Comparison of ENCODE assay signal across 8 cellular contexts in the genomic region with DNA sequence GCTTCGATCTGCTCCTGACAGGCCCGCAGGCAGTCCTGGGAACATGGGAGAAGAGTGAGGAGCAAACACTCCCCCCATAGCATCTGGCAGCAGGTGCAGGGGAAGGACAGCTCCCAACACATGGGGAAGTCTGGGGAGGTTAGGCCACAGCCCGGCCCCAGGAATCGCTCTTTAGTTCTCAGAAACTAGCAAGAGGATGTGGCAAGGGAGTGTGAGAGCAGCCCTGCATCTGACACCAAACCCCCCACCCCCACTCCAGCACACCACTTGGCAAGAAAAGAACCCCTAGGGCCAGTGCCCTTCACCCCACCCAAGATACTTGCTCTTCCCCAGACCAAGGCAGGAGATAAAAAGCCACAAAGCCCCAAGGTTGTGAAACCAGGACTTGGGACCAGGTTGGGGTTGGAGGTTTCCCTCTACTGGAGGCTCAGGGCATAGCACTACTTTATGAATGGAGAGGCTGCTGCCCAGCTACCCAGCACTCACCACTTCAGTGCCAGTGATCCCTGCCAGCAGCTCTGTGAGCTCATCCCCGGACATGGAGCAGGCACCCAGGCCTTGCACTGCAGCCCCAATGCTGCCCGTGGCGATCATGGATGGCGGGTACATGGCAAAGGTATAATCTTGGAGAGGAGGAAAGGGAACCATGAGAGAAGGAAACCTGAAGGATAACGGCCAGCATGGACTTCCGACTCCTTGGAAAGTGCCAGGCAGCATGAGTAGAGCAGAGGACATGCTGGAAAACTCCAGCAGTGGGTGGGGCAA. TPM values are rescaled to one million over a fixed set of nuclear protein-coding genes. Genes with fewer than 3 reads are reported as not detected.
A peak's percentile ranks its signal among the peaks of the same experiment; 100 is the strongest.
DNase-seq lines count a peak whose midpoint lies in the region; ATAC-seq and TF ChIP-seq lines count a peak whose summit lies in the region.

No MANE protein-coding gene starts in this region.

- H3K4me3 ChIP-seq in GM12864 (ENCODE audit: low read depth, low read length) = no peak overlapping the region

- ATAC-seq in HG02884 (IDR thresholded peaks at IDR 0.05; ENCODE audit: unreplicated experiment) = peak; percentile 60
- peak; percentile 94 for ATAC-seq in left lobe of liver
- no peak for ATAC-seq in HG03159 (IDR thresholded peaks at IDR 0.05; ENCODE audit: unreplicated experiment)

- TF ChIP-seq CTCF in GM12864 (IDR thresholded peaks at IDR 0.05; ENCODE audit: low read depth, low read length, missing control alignments) = peak; percentile 93

- DNase-seq in GM12864 (ENCODE audit: low read depth) (peak; percentile 52), NCI-H345 (lab: John Stamatoyannopoulos, UW) (peak; percentile 66), cerebellum (ENCODE audit: low spot score) (peak; percentile 92), left lobe of liver (ENCODE audit: low spot score) (peak; percentile 82)
- DNase-seq in activated CD4-positive, CD25-positive, alpha-beta regulatory T cell treated with anti-CD3 and anti-CD28 coated beads, Interleukin-2, amount 50 U/mL, for 72 hours = peak; percentile 57
- DNase-seq in stimulated activated CD4-positive, alpha-beta T cell treated with anti-CD3 and anti-CD28 coated beads, TNF-alpha, amount 100 ng/mL, for 24 hours (ENCODE audit: low read depth in 3 of 3) = peak in 2 of 3 experiments; percentile 42 to 68

RNA-seq across cellular contexts. Expression of a gene that starts 5.4 kb away (rescaled TPM):
- 15.5 TPM for total RNA-seq in cerebellum
- total RNA-seq in left lobe of liver = 14.7 TPM

RNA-seq across cellular contexts. Expression of a gene that starts 15.0 kb away (rescaled TPM):
- total RNA-seq in cerebellum (10.3 TPM), left lobe of liver (5.3 TPM)

RNA-seq across cellular contexts. Expression of a gene that starts 15.3 kb away (rescaled TPM):
- 17.6 TPM for total RNA-seq in cerebellum
- 9.4 TPM for total RNA-seq in left lobe of liver

RNA-seq across cellular contexts. Expression of a gene that starts 41.1 kb away (rescaled TPM):
- total RNA-seq in cerebellum (18.5 TPM), left lobe of liver (1.9 TPM)
